ENCODE assay signal across 8 cellular contexts in the genomic region with DNA sequence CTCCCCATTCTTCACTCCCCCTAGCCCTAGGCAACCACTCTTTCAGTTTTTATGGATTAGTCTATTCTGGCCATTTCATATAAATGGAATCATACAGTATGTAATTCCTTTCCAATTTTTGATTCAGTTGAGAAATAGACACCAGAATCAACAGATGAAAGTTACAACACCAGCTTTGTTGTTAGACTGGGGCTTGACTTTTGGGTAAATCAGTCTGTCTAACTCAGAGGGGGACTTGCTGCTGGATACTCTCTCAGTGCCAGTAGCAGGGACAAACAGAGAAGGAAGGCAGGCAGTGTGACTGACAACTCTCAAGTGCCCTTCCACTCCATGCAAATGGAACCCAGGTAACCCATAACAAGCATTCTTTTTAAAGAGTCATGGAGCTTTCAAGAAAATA.
"Had no signal": no experiment of that assay in that cellular context is flagged by ENCODE, and none has a peak within 500 bp of the region (broad histone marks: within the 10 kb centered on the region; RNA-seq: fewer than 3 reads in every experiment).

No MANE protein-coding gene starts in this region.

- ATAC-seq: GM23338, K562 had no signal

- H3K27ac Mint-ChIP-seq: GM23338, H9 had no signal

- H3K4me1 Mint-ChIP-seq: GM23338, H9 had no signal

- H3K27ac ChIP-seq: HL-60 had no signal

- H3K4me3 Mint-ChIP-seq: GM23338, H9 had no signal

- FAIRE-seq: H1, H54, K562 had no signal

- DNase-seq: H9, HCEC 1CT, IMR-90 had no signal

- H3K9me3 Mint-ChIP-seq: GM23338, H9 had no signal

- H3K4me3 ChIP-seq: GM23338, K562 had no signal
